26 cellular contexts compared by ENCODE assay signal in the genomic region with DNA sequence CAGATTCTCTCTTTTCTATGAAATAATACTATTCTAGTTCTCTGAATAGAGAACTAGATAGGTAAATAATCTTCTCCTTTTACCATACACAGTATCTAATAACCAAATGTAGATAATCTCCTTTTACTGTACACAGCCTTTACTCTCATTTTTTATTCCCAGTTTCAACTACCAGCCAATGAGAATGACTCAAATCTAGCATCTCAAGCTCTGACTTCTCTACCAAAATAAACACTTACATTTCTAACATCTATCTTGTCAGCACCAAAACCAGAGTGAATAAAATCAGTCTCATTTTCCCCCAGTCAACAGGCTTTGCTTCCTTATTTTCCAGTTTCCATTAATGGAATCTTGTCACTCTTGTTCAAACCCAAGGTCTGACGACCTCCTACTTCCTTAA.
"Had no signal": no experiment of that assay in that cellular context is flagged by ENCODE, and none has a peak within 500 bp of the region (broad histone marks: within the 10 kb centered on the region; RNA-seq: fewer than 3 reads in every experiment).

No MANE protein-coding gene starts in this region.

- ATAC-seq: activated CD4-positive, alpha-beta T cell treated with anti-CD3 and anti-CD28 coated beads for 36 hours; activated CD8-positive, alpha-beta memory T cell treated with anti-CD3 and anti-CD28 coated beads, Interleukin-2, amount 10 ng/mL, durations not matched to agents 7 days and 5 days; activated CD8-positive, alpha-beta T cell treated with anti-CD3 and anti-CD28 coated beads, Interleukin-2, amount 10 ng/mL, durations not matched to agents 7 days and 5 days; left lung; lower lobe of right lung; sciatic nerve; stimulated activated naive CD8-positive, alpha-beta T cell treated with anti-CD3 and anti-CD28 coated beads, Interleukin-15, Interleukin-2, amounts not matched to agents 100 U/mL and 50 U/mL, for 24 hours had no signal

- H3K27me3 ChIP-seq: ascending aorta, cardiac muscle cell, left lung, ovary, testis, transverse colon had no signal

- H3K36me3 Mint-ChIP-seq: brain had no signal

- H3K4me1 ChIP-seq: prostate gland, testis had no signal

- H3K27ac ChIP-seq: ascending aorta, cardiac muscle cell, left lung, lower lobe of right lung, ovary, skin epidermis, testis had no signal

- H3K27ac Mint-ChIP-seq: activated CD4-positive, alpha-beta T cell treated with anti-CD3 and anti-CD28 coated beads for 36 hours; activated CD8-positive, alpha-beta memory T cell treated with anti-CD3 and anti-CD28 coated beads, Interleukin-2, amount 10 ng/mL, durations not matched to agents 7 days and 5 days; activated CD8-positive, alpha-beta T cell treated with anti-CD3 and anti-CD28 coated beads, Interleukin-2, amount 10 ng/mL, durations not matched to agents 7 days and 5 days; activated naive CD4-positive, alpha-beta T cell treated with anti-CD3 and anti-CD28 coated beads for 36 hours; activated naive CD8-positive, alpha-beta T cell treated with anti-CD3 and anti-CD28 coated beads, Interleukin-2, amount 10 ng/mL, durations not matched to agents 7 days and 5 days; brain; nephron; T-helper 1 cell treated with Interleukin-12 subunit alpha and Interleukin-12 subunit beta and Interleukin-4 antibody, amounts not matched to agents 30 μg/mL and 1 μg/mL, for 36 hours had no signal

- H3K9me3 ChIP-seq: ascending aorta, left lung, lower lobe of right lung, ovary, prostate gland, testis, transverse colon had no signal

- H3K4me3 Mint-ChIP-seq: activated CD4-positive, alpha-beta T cell treated with anti-CD3 and anti-CD28 coated beads for 36 hours; activated CD8-positive, alpha-beta memory T cell treated with anti-CD3 and anti-CD28 coated beads, Interleukin-2, amount 10 ng/mL, durations not matched to agents 7 days and 5 days; activated CD8-positive, alpha-beta T cell treated with anti-CD3 and anti-CD28 coated beads, Interleukin-2, amount 10 ng/mL, durations not matched to agents 7 days and 5 days; activated naive CD4-positive, alpha-beta T cell treated with anti-CD3 and anti-CD28 coated beads for 36 hours; activated naive CD8-positive, alpha-beta T cell treated with anti-CD3 and anti-CD28 coated beads, Interleukin-2, amount 10 ng/mL, durations not matched to agents 7 days and 5 days; brain; nephron; T-helper 1 cell treated with Interleukin-12 subunit alpha and Interleukin-12 subunit beta and Interleukin-4 antibody, amounts not matched to agents 30 μg/mL and 1 μg/mL, for 36 hours had no signal

- H3K27me3 Mint-ChIP-seq: activated CD4-positive, alpha-beta T cell treated with anti-CD3 and anti-CD28 coated beads for 36 hours; activated CD8-positive, alpha-beta memory T cell treated with anti-CD3 and anti-CD28 coated beads, Interleukin-2, amount 10 ng/mL, durations not matched to agents 7 days and 5 days; activated naive CD8-positive, alpha-beta T cell treated with anti-CD3 and anti-CD28 coated beads, Interleukin-2, amount 10 ng/mL, durations not matched to agents 7 days and 5 days; brain had no signal

- H3K9me3 Mint-ChIP-seq: activated naive CD4-positive, alpha-beta T cell treated with anti-CD3 and anti-CD28 coated beads for 36 hours; activated naive CD8-positive, alpha-beta T cell treated with anti-CD3 and anti-CD28 coated beads, Interleukin-2, amount 10 ng/mL, durations not matched to agents 7 days and 5 days; brain; nephron; T-helper 1 cell treated with Interleukin-12 subunit alpha and Interleukin-12 subunit beta and Interleukin-4 antibody, amounts not matched to agents 30 μg/mL and 1 μg/mL, for 36 hours had no signal

- DNase-seq: activated CD4-positive, alpha-beta T cell treated with anti-CD3 and anti-CD28 coated beads for 36 hours; activated CD4-positive, CD25-positive, alpha-beta regulatory T cell; activated CD8-positive, alpha-beta memory T cell treated with anti-CD3 and anti-CD28 coated beads, Interleukin-2, amount 10 ng/mL, durations not matched to agents 7 days and 5 days; activated CD8-positive, alpha-beta T cell treated with anti-CD3 and anti-CD28 coated beads, Interleukin-2, amount 10 ng/mL, durations not matched to agents 7 days and 5 days; activated effector memory CD4-positive, alpha-beta T cell treated with Interleukin-2 at 50 U/mL for 16 hours; activated naive CD4-positive, alpha-beta T cell treated with anti-CD3 and anti-CD28 coated beads for 36 hours; activated naive CD8-positive, alpha-beta T cell treated with anti-CD3 and anti-CD28 coated beads, Interleukin-2, amount 10 ng/mL, durations not matched to agents 7 days and 5 days; activated T-cell treated with anti-CD3 and anti-CD28 coated beads for 4 hours; foreskin melanocyte; left lung; lower lobe of right lung; ovary; retina; stimulated activated CD4-positive, alpha-beta T cell treated with anti-CD3 and anti-CD28 coated beads, Interleukin-12 subunit alpha, Interleukin-12 subunit beta, amount 100 ng/mL, for 4 hours; stimulated activated CD4-positive, alpha-beta T cell treated with anti-CD3 and anti-CD28 coated beads, Interleukin-4, amount 100 ng/mL, for 1 hour; stimulated activated naive CD8-positive, alpha-beta T cell treated with anti-CD3 and anti-CD28 coated beads, Interleukin-15, Interleukin-2, amounts not matched to agents 100 U/mL and 50 U/mL, for 24 hours; testis; transverse colon had no signal

- H3K4me3 ChIP-seq: ascending aorta, cardiac muscle cell, left lung, lower lobe of right lung, ovary, prostate gland, skin epidermis, testis, transverse colon had no signal

- H3K36me3 ChIP-seq: cardiac muscle cell, ovary, prostate gland had no signal

- H3K4me1 Mint-ChIP-seq: nephron had no signal
